In the genomic region with DNA sequence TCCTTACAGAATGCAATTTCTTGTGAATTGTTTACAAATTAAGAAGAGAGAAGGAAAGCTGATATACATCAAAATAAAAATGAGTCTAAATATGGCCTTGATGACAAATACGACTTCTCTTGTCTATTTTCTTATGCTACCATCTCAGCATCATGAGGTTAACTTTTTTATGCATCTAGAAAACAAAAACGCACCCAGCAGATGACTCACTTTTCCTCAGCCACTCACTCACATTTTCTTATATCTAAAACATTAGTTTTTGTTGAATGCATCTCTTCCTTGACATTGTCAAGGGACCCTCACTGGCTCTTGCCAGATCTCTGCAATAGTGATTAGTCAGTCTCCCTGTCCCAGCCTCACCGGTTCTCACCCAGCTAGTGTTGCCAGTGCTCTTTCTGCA, we compare ENCODE assay signal across 1 cellular context.
TF ChIP-seq lines count a peak whose summit lies in the region.

No MANE protein-coding gene starts in this region.

TF ChIP-seq in A549, 52 proteins besides CTCF, POLR2A, EP300 and RAD21 (continued from another document):
- TF ChIP-seq, protein P1, sequence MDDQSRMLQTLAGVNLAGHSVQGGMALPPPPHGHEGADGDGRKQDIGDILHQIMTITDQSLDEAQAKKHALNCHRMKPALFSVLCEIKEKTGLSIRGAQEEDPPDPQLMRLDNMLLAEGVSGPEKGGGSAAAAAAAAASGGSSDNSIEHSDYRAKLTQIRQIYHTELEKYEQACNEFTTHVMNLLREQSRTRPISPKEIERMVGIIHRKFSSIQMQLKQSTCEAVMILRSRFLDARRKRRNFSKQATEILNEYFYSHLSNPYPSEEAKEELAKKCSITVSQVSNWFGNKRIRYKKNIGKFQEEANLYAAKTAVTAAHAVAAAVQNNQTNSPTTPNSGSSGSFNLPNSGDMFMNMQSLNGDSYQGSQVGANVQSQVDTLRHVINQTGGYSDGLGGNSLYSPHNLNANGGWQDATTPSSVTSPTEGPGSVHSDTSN (IDR thresholded peaks at IDR 0.05): no peak
- TF ChIP-seq CEBPB (IDR thresholded peaks at IDR 0.05) (no peak), SMC3 (IDR thresholded peaks at IDR 0.05) (no peak), RCOR1 (IDR thresholded peaks at IDR 0.05; ENCODE audit: low read depth, low read length) (no peak)
